Comparison of ENCODE assay signal across 1 cellular context in genomic region chr6:142926494-142927273, GRCh38.
A peak's percentile ranks its signal among the peaks of the same experiment; 100 is the strongest.
TF ChIP-seq lines count a peak whose summit lies in the region.

No MANE protein-coding gene starts in this region.

TF ChIP-seq in GM12878, 131 proteins besides CTCF, POLR2A, EP300 and RAD21 (continued from another document and continues in another):
- TF ChIP-seq, protein P1, sequence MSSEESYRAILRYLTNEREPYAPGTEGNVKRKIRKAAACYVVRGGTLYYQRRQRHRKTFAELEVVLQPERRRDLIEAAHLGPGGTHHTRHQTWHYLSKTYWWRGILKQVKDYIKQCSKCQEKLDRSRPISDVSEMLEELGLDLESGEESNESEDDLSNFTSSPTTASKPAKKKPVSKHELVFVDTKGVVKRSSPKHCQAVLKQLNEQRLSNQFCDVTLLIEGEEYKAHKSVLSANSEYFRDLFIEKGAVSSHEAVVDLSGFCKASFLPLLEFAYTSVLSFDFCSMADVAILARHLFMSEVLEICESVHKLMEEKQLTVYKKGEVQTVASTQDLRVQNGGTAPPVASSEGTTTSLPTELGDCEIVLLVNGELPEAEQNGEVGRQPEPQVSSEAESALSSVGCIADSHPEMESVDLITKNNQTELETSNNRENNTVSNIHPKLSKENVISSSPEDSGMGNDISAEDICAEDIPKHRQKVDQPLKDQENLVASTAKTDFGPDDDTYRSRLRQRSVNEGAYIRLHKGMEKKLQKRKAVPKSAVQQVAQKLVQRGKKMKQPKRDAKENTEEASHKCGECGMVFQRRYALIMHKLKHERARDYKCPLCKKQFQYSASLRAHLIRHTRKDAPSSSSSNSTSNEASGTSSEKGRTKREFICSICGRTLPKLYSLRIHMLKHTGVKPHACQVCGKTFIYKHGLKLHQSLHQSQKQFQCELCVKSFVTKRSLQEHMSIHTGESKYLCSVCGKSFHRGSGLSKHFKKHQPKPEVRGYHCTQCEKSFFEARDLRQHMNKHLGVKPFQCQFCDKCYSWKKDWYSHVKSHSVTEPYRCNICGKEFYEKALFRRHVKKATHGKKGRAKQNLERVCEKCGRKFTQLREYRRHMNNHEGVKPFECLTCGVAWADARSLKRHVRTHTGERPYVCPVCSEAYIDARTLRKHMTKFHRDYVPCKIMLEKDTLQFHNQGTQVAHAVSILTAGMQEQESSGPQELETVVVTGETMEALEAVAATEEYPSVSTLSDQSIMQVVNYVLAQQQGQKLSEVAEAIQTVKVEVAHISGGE (CRISPR knock-in tag; IDR thresholded peaks at IDR 0.05) = no peak
- TF ChIP-seq, protein P2, sequence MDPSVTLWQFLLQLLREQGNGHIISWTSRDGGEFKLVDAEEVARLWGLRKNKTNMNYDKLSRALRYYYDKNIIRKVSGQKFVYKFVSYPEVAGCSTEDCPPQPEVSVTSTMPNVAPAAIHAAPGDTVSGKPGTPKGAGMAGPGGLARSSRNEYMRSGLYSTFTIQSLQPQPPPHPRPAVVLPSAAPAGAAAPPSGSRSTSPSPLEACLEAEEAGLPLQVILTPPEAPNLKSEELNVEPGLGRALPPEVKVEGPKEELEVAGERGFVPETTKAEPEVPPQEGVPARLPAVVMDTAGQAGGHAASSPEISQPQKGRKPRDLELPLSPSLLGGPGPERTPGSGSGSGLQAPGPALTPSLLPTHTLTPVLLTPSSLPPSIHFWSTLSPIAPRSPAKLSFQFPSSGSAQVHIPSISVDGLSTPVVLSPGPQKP (IDR thresholded peaks at IDR 0.05; ENCODE audit: low read depth, low read length) = no peak
- TF ChIP-seq BCL11A (IDR thresholded peaks at IDR 0.05; ENCODE audit: low read depth, low read length) (no peak), ZNF24 (IDR thresholded peaks at IDR 0.05) (0 out of 2 replicates have a peak, but pooled peaks have one; percentile 48), SUPT20H (IDR thresholded peaks at IDR 0.05; ENCODE audit: borderline replicate concordance, control insufficient read depth, low read depth, low read length) (no peak), BMI1 (IDR thresholded peaks at IDR 0.05; ENCODE audit: borderline replicate concordance) (no peak), E2F4 (IDR thresholded peaks at IDR 0.05; ENCODE audit: low read depth, low read length) (no peak), ZNF622 (IDR thresholded peaks at IDR 0.05) (no peak), ATF2 (IDR thresholded peaks at IDR 0.05; ENCODE audit: low read length) (no peak; the same call in none of the 2 replicates), STAT3 (IDR thresholded peaks at IDR 0.05; ENCODE audit: low read depth, low read length) (no peak), PAX5 (IDR thresholded peaks at IDR 0.05; ENCODE audit: borderline replicate concordance, low read depth, low read length) (peak; percentile 15; the same call in 1 of the 2 replicates), RAD51 (IDR thresholded peaks at IDR 0.05) (no peak), ZNF274 (IDR thresholded peaks at IDR 0.05; ENCODE audit: insufficient read depth, insufficient read length) (no peak), SP1 (IDR thresholded peaks at IDR 0.05; ENCODE audit: low read depth, low read length) (no peak), EED (IDR thresholded peaks at IDR 0.05; ENCODE audit: low read depth) (peak; percentile 83), NFIC (IDR thresholded peaks at IDR 0.05; ENCODE audit: low read depth, low read length) (0 out of 2 replicates have a peak, but pooled peaks have one; percentile 4), TCF12 (IDR thresholded peaks at IDR 0.05; ENCODE audit: low read depth, low read length) (peak; percentile 79), SIN3A (IDR thresholded peaks at IDR 0.05; ENCODE audit: low read depth, low read length) (no peak), TARDBP (IDR thresholded peaks at IDR 0.05; ENCODE audit: borderline replicate concordance) (0 out of 2 replicates have a peak, but pooled peaks have one; percentile 19), CEBPZ (IDR thresholded peaks at IDR 0.05; ENCODE audit: low read depth, low read length) (no peak), IKZF1 (conservative IDR thresholded peaks at IDR 0.05) (peak; percentile 97), RELA (IDR thresholded peaks at IDR 0.05; ENCODE audit: borderline replicate concordance, partially characterized antibody) (peak; percentile 51), WRNIP1 (IDR thresholded peaks at IDR 0.05; ENCODE audit: borderline replicate concordance, low read depth, low read length) (no peak), PML (IDR thresholded peaks at IDR 0.05; ENCODE audit: low read length) (no peak; the same call in 1 of the 2 replicates), EZH2 (IDR thresholded peaks at IDR 0.05; ENCODE audit: borderline replicate concordance, control insufficient read depth, low read depth, low read length) (no peak), JUNB (IDR thresholded peaks at IDR 0.05) (0 out of 2 replicates have a peak, but pooled peaks have one; percentile 2), BRCA1 (IDR thresholded peaks at IDR 0.05; ENCODE audit: low read depth, low read length) (no peak), SIX5 (IDR thresholded peaks at IDR 0.05; ENCODE audit: low read depth, low read length, severe bottlenecking) (no peak), FOXK2 (IDR thresholded peaks at IDR 0.05) (no peak), JUND (IDR thresholded peaks at IDR 0.05; ENCODE audit: low read depth, low read length) (no peak), TAF1 (IDR thresholded peaks at IDR 0.05; ENCODE audit: borderline replicate concordance, low read depth, low read length) (peak; percentile 72; the same call in 1 of the 2 replicates), ZNF592 (IDR thresholded peaks at IDR 0.05) (peak; percentile 73; the same call in 1 of the 2 replicates), ZBED1 (IDR thresholded peaks at IDR 0.05; ENCODE audit: borderline replicate concordance) (no peak), MXI1 (IDR thresholded peaks at IDR 0.05; ENCODE audit: low read depth, low read length) (peak; percentile 68), POU2F2 (IDR thresholded peaks at IDR 0.05; ENCODE audit: borderline replicate concordance, low read depth, low read length) (0 out of 3 replicates have a peak, but pooled peaks have one; percentile 7), ZNF217 (IDR thresholded peaks at IDR 0.05) (0 out of 2 replicates have a peak, but pooled peaks have one; percentile 58)
- TF ChIP-seq, protein P3, sequence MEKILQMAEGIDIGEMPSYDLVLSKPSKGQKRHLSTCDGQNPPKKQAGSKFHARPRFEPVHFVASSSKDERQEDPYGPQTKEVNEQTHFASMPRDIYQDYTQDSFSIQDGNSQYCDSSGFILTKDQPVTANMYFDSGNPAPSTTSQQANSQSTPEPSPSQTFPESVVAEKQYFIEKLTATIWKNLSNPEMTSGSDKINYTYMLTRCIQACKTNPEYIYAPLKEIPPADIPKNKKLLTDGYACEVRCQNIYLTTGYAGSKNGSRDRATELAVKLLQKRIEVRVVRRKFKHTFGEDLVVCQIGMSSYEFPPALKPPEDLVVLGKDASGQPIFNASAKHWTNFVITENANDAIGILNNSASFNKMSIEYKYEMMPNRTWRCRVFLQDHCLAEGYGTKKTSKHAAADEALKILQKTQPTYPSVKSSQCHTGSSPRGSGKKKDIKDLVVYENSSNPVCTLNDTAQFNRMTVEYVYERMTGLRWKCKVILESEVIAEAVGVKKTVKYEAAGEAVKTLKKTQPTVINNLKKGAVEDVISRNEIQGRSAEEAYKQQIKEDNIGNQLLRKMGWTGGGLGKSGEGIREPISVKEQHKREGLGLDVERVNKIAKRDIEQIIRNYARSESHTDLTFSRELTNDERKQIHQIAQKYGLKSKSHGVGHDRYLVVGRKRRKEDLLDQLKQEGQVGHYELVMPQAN (conservative IDR thresholded peaks at IDR 0.05) = peak; percentile 79
- TF ChIP-seq, protein P4, sequence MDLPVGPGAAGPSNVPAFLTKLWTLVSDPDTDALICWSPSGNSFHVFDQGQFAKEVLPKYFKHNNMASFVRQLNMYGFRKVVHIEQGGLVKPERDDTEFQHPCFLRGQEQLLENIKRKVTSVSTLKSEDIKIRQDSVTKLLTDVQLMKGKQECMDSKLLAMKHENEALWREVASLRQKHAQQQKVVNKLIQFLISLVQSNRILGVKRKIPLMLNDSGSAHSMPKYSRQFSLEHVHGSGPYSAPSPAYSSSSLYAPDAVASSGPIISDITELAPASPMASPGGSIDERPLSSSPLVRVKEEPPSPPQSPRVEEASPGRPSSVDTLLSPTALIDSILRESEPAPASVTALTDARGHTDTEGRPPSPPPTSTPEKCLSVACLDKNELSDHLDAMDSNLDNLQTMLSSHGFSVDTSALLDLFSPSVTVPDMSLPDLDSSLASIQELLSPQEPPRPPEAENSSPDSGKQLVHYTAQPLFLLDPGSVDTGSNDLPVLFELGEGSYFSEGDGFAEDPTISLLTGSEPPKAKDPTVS (IDR thresholded peaks at IDR 0.05; ENCODE audit: low read depth, low read length) = no peak
- TF ChIP-seq, protein P5, sequence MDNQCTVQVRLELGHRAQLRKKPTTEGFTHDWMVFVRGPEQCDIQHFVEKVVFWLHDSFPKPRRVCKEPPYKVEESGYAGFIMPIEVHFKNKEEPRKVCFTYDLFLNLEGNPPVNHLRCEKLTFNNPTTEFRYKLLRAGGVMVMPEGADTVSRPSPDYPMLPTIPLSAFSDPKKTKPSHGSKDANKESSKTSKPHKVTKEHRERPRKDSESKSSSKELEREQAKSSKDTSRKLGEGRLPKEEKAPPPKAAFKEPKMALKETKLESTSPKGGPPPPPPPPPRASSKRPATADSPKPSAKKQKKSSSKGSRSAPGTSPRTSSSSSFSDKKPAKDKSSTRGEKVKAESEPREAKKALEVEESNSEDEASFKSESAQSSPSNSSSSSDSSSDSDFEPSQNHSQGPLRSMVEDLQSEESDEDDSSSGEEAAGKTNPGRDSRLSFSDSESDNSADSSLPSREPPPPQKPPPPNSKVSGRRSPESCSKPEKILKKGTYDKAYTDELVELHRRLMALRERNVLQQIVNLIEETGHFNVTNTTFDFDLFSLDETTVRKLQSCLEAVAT (IDR thresholded peaks at IDR 0.05) = no peak; the same call in 1 of the 2 replicates
